In genomic region chr10:27285093-27285492, GRCh38 we compare ENCODE assay signal across 8 cellular contexts. TPM values are rescaled to one million over a fixed set of nuclear protein-coding genes. Genes with fewer than 3 reads are reported as not detected.
DNase-seq lines count a peak whose midpoint lies in the region; ATAC-seq, FAIRE-seq and TF ChIP-seq lines count a peak whose summit lies in the region.

No MANE protein-coding gene starts in this region.

- DNase-seq in HT1080 (ENCODE audit: low read depth), result peak; percentile 10
- DNase-seq in activated T-helper 9 cell treated with anti-CD3 and anti-CD28 coated beads, Interleukin-2, amount 50 U/mL, for 16 hours (ENCODE audit: low read depth), result peak; percentile 3
- peak; percentile 6 for DNase-seq in HepG2 (ENCODE audit: low spot score)
- DNase-seq in NK-92 (lab: John Stamatoyannopoulos, UW; ENCODE audit: unreplicated experiment), result no peak

- no peaks in the 10 kb centered on the region for H3K36me3 ChIP-seq in HepG2 (replicated peaks in 1 of 2; ENCODE audit: control insufficient read depth in 1 of 2, insufficient read depth in 2 of 2, low read length in 2 of 2)

- H3K27me3 ChIP-seq in HepG2 (ENCODE audit: control insufficient read depth in 1 of 2, insufficient read depth in 2 of 2, low read length in 2 of 2), result no peaks in the 10 kb centered on the region

- H3K4me2 ChIP-seq in HepG2 (ENCODE audit: low read depth, low read length), result no peak overlapping the region

- no peak for TF ChIP-seq POLR2A in HepG2 (IDR thresholded peaks at IDR 0.05; ENCODE audit: insufficient read depth in 1 of 2, low read depth in 2 of 2, low read length in 2 of 2)

- no peak overlapping the region for H3K27ac ChIP-seq in C4-2B
- H3K27ac ChIP-seq in HepG2 (ENCODE audit: extremely low read length, insufficient read depth, low read length), result no peak overlapping the region

- H3K4me1 ChIP-seq in HepG2 (ENCODE audit: insufficient read depth, low read length), result no peaks in the 10 kb centered on the region

- no peaks in the 10 kb centered on the region for H3K9me3 ChIP-seq in HepG2 (ENCODE audit: low read length)

- H3K9ac ChIP-seq in HepG2 (ENCODE audit: insufficient read depth, low read depth, low read length), result no peak overlapping the region

- no peaks in the 10 kb centered on the region for H4K20me1 ChIP-seq in HepG2 (ENCODE audit: insufficient read depth, low read length)

- TF ChIP-seq EP300 in HepG2 (IDR thresholded peaks at IDR 0.05; ENCODE audit: low read depth in 2 of 2, low read length in 2 of 2) (no peak), HepG2 (CRISPR knock-in tag; IDR thresholded peaks at IDR 0.05; ENCODE audit: borderline replicate concordance) (no peak)

- H2AFZ ChIP-seq in HepG2 (ENCODE audit: low read length), result no peak overlapping the region

- CTCF ChIA-PET in HepG2 (lab: Yijun Ruan, JAX; ENCODE audit: low intra/inter-chr PET ratio, low total read pairs), result interaction anchor here (1.2 kb wide), 1 partner anchor 61 kb away, joined by 3 read pairs; no protein-coding TSS in a partner anchor

- in situ Hi-C loops in HepG2 (cut with HindIII; ENCODE audit: extremely low pct_ligation_motif_present, low pct_unique_long_range_greater_than_20kb), result no loop called here

- BruUV-seq in HepG2 (replicated peaks; lab: Mats Ljungman, UMichigan), result no TSS peak

- TF ChIP-seq RAD21 in HepG2 (CRISPR knock-in tag; IDR thresholded peaks at IDR 0.05), result no peak

- intact Hi-C loops in HepG2 (cut with micrococcal nuclease; ENCODE audit: unreplicated experiment), result loop anchor here (1.0 kb wide), 1 partner anchor 61 kb away; no protein-coding TSS in a partner anchor

- TF ChIP-seq CTCF in C4-2B (conservative IDR thresholded peaks at IDR 0.05) (peak; percentile 24), HepG2 (CRISPR knock-in tag; IDR thresholded peaks at IDR 0.05) (peak; percentile 49)

- POLR2A ChIA-PET in HepG2 (lab: Yijun Ruan, JAX), result no interaction called here

- no peaks in the 10 kb centered on the region for H3K79me2 ChIP-seq in HepG2 (ENCODE audit: insufficient read depth, low read length)

- no peak overlapping the region for H3K4me3 ChIP-seq in HepG2 (replicated peaks in 1 of 3; ENCODE audit: insufficient read depth in 1 of 3, low read depth in 2 of 3, low read length in 3 of 3)

- FAIRE-seq in HepG2 (lab: Jason Lieb, UNC), result no peak

- ATAC-seq in HepG2, result peak; percentile 48; the same call in 2 of the 3 replicates
- ATAC-seq in GM21717 (IDR thresholded peaks at IDR 0.05; ENCODE audit: unreplicated experiment), result no peak
- no peak for ATAC-seq in HG03469 (IDR thresholded peaks at IDR 0.05; ENCODE audit: unreplicated experiment)
- no peak for ATAC-seq in HG03354 (IDR thresholded peaks at IDR 0.05; ENCODE audit: poor library complexity, severe bottlenecking, unreplicated experiment)

- 28% methylated on average over 3 of the region's 3 CpGs for WGBS in HepG2 (ENCODE audit: low lambda C conversion rate)

TF ChIP-seq in HepG2, 621 proteins besides CTCF, POLR2A, EP300 and RAD21:
- TF ChIP-seq MAZ (IDR thresholded peaks at IDR 0.05; ENCODE audit: borderline replicate concordance, low read depth, low read length), result no peak
- no peak for TF ChIP-seq MAZ (CRISPR knock-in tag; IDR thresholded peaks at IDR 0.05; ENCODE audit: low read depth)
- TF ChIP-seq PRDM10 (CRISPR knock-in tag; IDR thresholded peaks at IDR 0.05; ENCODE audit: low read depth), result no peak
- TF ChIP-seq STAG1 (CRISPR knock-in tag; IDR thresholded peaks at IDR 0.05), result peak; percentile 65
- TF ChIP-seq TFE3 (CRISPR knock-in tag; IDR thresholded peaks at IDR 0.05), result no peak
- peak; percentile 41; the same call in 1 of the 2 replicates for TF ChIP-seq SMC3 (IDR thresholded peaks at IDR 0.05; ENCODE audit: low read length)
- TF ChIP-seq ZFP37 (CRISPR knock-in tag; IDR thresholded peaks at IDR 0.05; ENCODE audit: borderline replicate concordance), result no peak
- TF ChIP-seq NR2F2 (IDR thresholded peaks at IDR 0.05; ENCODE audit: borderline replicate concordance, low read depth), result no peak

RNA-seq across cellular contexts. Expression of gene ACBD5, which starts 44.5 kb away (rescaled TPM):
- 19.0 and 21.2 TPM in 2 replicates for total RNA-seq in HT1080 (2014; rRNA removed; shearing (Covaris generic))
- 18.1 and 20.8 TPM in 2 replicates for polyA plus RNA-seq in HT1080 (2015; cell fraction: cytosol; rRNA removed)
- 16.6 and 19.2 TPM in 2 replicates for polyA plus RNA-seq in HT1080 (2015; cell fraction: nucleus; rRNA removed)
- 14.8 and 21.4 TPM in 2 replicates for total RNA-seq in HepG2 (2016; rRNA removed; fragmentation: Illumina TruSeq; extraction: Trizol)
- 1.5 and 1.9 TPM in 2 replicates for total RNA-seq in HepG2 (2016; cell fraction: cytosol; rRNA removed; fragmentation: Illumina TruSeq; extraction: Trizol; ENCODE audit: low read depth)
- total RNA-seq in HepG2 (2016; cell fraction: insoluble cytoplasmic fraction; rRNA removed; fragmentation: Illumina TruSeq; extraction: Trizol), result 14.2 and 19.3 TPM in 2 replicates
- 6.0 and 6.5 TPM in 2 replicates for total RNA-seq in HepG2 (2016; cell fraction: membrane; rRNA removed; fragmentation: Illumina TruSeq; extraction: Trizol)
- total RNA-seq in HepG2 (2016; cell fraction: nucleus; rRNA removed; fragmentation: Illumina TruSeq; extraction: Trizol), result 9.3 and 12.6 TPM in 2 replicates
- polyA plus RNA-seq in HepG2 (2011; rRNA removed), result 9.1 and 10.3 TPM in 2 replicates
- polyA plus RNA-seq in HepG2 (2011; cell fraction: cytosol; rRNA removed), result 5.0 and 7.1 TPM in 2 replicates
- 4.6 and 5.0 TPM in 2 replicates for polyA plus RNA-seq in HepG2 (2011; cell fraction: nucleus; rRNA removed)
- polyA plus RNA-seq in HepG2 (2012), result 12.0 and 15.3 TPM in 2 replicates
- polyA plus RNA-seq in HepG2 (2016; cell fraction: cytosol; fragmentation: Illumina TruSeq; extraction: Trizol; ENCODE audit: low read depth), result 0.67 and 0.87 TPM in 2 replicates
- 12.6 and 14.1 TPM in 2 replicates for polyA plus RNA-seq in HepG2 (2016; cell fraction: insoluble cytoplasmic fraction; fragmentation: Illumina TruSeq; extraction: Trizol; ENCODE audit: low read depth)
- 2.3 and 2.7 TPM in 2 replicates for polyA plus RNA-seq in HepG2 (2016; cell fraction: membrane; fragmentation: Illumina TruSeq; extraction: Trizol; ENCODE audit: low read depth)
- polyA plus RNA-seq in HepG2 (2016; cell fraction: nucleus; fragmentation: Illumina TruSeq; extraction: Trizol; ENCODE audit: insufficient read depth, low read depth), result 11.3 and 11.8 TPM in 2 replicates
- polyA minus RNA-seq in HepG2 (2011; rRNA and poly(A)+ RNA removed; ENCODE audit: low replicate concordance), result 4.6 and 10.7 TPM in 2 replicates
- polyA minus RNA-seq in HepG2 (2011; cell fraction: cytosol; rRNA and poly(A)+ RNA removed), result 8.6 and 10.7 TPM in 2 replicates
- polyA minus RNA-seq in HepG2 (2011; cell fraction: nucleus; rRNA and poly(A)+ RNA removed), result 13.4 and 13.8 TPM in 2 replicates
